Comparison of ENCODE assay signal across 12 cellular contexts in the genomic region with DNA sequence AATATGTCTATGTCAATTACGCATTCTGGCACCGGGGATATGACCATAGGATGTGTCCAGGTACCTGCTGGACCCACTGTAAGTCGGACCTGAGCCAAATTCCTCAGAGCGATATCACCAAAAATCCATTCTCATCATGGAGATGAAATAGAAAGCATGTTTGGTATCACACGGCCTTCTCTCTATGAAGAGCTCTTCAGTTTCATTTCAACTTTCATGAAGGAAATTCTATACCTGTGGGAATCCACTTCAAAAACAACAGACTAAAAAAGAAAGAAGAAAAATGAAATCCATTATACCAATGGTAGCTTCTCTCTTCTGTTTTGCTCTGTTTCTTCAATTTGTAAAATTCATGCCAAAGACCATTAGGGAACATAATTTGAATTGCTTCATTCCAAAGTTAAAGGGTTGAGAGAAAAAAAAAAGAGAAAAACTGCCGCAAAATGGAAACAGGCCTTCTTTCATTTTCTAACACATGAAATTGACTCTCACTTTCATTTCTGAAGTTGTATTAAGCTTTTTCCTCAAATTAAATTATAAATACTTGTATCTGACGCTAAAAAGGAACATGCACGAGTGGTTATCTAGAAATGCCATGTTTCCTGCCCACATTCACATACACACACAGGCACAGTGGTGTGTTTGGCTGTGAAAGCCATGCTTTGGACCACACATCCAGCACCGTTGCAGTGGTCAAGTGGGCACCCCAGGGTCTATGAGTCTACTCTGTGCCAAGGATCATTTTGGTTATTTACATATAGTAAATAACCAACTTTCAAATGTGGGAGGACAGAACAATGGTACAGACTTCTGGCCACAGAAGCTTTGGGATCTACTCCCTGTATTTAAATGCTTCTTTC.
A peak's percentile ranks its signal among the peaks of the same experiment; 100 is the strongest.
DNase-seq lines count a peak whose midpoint lies in the region; ATAC-seq, FAIRE-seq and TF ChIP-seq lines count a peak whose summit lies in the region.
"Had no signal": no experiment of that assay in that cellular context is flagged by ENCODE, and none has a peak within 500 bp of the region (broad histone marks: within the 10 kb centered on the region; RNA-seq: fewer than 3 reads in every experiment).

No MANE protein-coding gene starts in this region.

- CTCF ChIA-PET in GM10248 (lab: Yijun Ruan, JAX) = interaction anchor here (0.7 to 1.6 kb wide), 2 partner anchors 9 to 13 kb away, joined by 3 read pairs; no protein-coding TSS in a partner anchor

- no peak for FAIRE-seq in D721Med (lab: Jason Lieb, UNC)
- FAIRE-seq: keratinocyte had no signal

- DNase-seq in CMK (ENCODE audit: low read depth) = peak; percentile 3
- no peak for DNase-seq in activated effector memory CD4-positive, alpha-beta T cell treated with anti-CD3 and anti-CD28 coated beads, Interleukin-2, amount 50 U/mL, for 16 hours
- no peak for DNase-seq in middle frontal gyrus (ENCODE audit: extremely low spot score, low spot score)
- DNase-seq in GM10248 (ENCODE audit: extremely low spot score) = no peak
- no peak for DNase-seq in D721Med (ENCODE audit: insufficient read length, low spot score)
- DNase-seq: activated naive CD4-positive, alpha-beta T cell treated with Interleukin-2 at 50 U/mL for 16 hours; SIG-M5; stimulated activated CD4-positive, alpha-beta T cell treated with anti-CD3 and anti-CD28 coated beads, Interleukin-12 subunit alpha, Interleukin-12 subunit beta, amount 100 ng/mL, for 4 hours had no signal

- TF ChIP-seq CTCF in GM10248 (IDR thresholded peaks at IDR 0.05; ENCODE audit: control extremely low read depth, extremely low read depth, low read depth, missing control alignments) = no peak
- TF ChIP-seq CTCF in D721Med (IDR thresholded peaks at IDR 0.05; ENCODE audit: insufficient read depth, missing control alignments) = no peak

- POLR2A ChIA-PET in GM10248 (lab: Yijun Ruan, JAX) = interaction anchor here (1.5 kb wide), 1 partner anchor 47 kb away, joined by 4 read pairs; a partner anchor contains a TSS

- ATAC-seq in GM19035 (IDR thresholded peaks at IDR 0.05; ENCODE audit: unreplicated experiment) (peak; percentile 69), HG02588 (IDR thresholded peaks at IDR 0.05; ENCODE audit: unreplicated experiment) (peak; percentile 60), HG03432 (IDR thresholded peaks at IDR 0.05; ENCODE audit: unreplicated experiment) (peak; percentile 73)
